12 cellular contexts compared by ENCODE assay signal in the genomic region with DNA sequence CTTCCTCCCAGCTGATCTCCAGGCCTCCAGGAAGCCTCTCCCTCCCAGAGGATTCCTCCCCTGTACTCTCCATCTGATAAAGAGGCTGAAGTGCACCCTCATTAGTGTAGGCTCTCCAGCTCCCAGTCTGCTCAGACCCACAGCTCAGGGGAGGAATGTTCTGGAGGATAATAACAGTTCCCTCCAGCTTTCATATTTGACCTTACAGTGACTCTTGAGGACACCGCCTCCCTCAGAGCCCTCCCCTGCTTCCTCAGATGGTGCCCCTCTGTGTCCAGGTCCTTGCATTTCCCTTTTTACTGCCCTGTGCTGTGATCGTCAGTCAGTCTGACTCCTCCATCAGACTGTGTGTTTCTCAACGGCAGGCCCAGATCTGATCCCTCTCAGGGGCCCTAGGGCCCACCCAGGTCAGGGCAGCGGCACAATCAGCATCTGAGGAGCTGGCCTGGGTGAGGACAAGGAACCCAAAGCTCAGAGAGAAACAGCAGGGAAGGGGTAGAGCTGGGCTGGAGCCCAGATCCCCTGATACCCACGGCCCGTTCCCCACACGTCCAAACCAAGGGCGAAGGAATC. TPM values are rescaled to one million over a fixed set of nuclear protein-coding genes. Genes with fewer than 3 reads are reported as not detected.
A peak's percentile ranks its signal among the peaks of the same experiment; 100 is the strongest.
DNase-seq lines count a peak whose midpoint lies in the region; ATAC-seq and TF ChIP-seq lines count a peak whose summit lies in the region.
"Had no signal": no experiment of that assay in that cellular context is flagged by ENCODE, and none has a peak within 500 bp of the region (broad histone marks: within the 10 kb centered on the region; RNA-seq: fewer than 3 reads in every experiment).

No MANE protein-coding gene starts in this region.

- ATAC-seq in CD4-positive, CD25-positive, alpha-beta regulatory T cell (ENCODE audit: low read depth in 2 of 2) = no peak
- ATAC-seq in GM18517 (IDR thresholded peaks at IDR 0.05; ENCODE audit: unreplicated experiment) = no peak

- peaks cover 10% of the 10 kb centered on the region for H3K27me3 Mint-ChIP-seq in CD4-positive, CD25-positive, alpha-beta regulatory T cell
- peaks cover 23% of the 10 kb centered on the region for H3K27me3 Mint-ChIP-seq in mesothelial cell of epicardium (ENCODE audit: low read depth)

- DNase-seq in CD4-positive, CD25-positive, alpha-beta regulatory T cell = no peak
- DNase-seq in activated CD8-positive, alpha-beta memory T cell treated with anti-CD3 and anti-CD28 coated beads, Interleukin-2, amount 50 U/mL, for 48 hours = peak; percentile 58
- no peak for DNase-seq in mesothelial cell of epicardium (ENCODE audit: low spot score in 2 of 2, unreplicated experiment in 2 of 2)
- DNase-seq in NCI-H524 treated with DMSO at 0.1 percent for 48 hours (lab: John Stamatoyannopoulos, UW) = no peak
- DNase-seq in NCI-H1694 (lab: John Stamatoyannopoulos, UW) = no peak
- DNase-seq in posterior cingulate gyrus = no peak
- DNase-seq: esophagus squamous epithelium, kidney glomerular epithelial cell, NCI-H2171 treated with DMSO at 0.1 percent for 48 hours, stomach had no signal

- intact Hi-C loops in posterior cingulate gyrus (cut with DNase I) = no loop called here

- peak overlapping the region; percentile 37 for H3K9ac ChIP-seq in Loucy (ENCODE audit: low read depth, low read length, poor library complexity, severe bottlenecking)

- peaks cover 7% of the 10 kb centered on the region for H3K36me3 Mint-ChIP-seq in CD4-positive, CD25-positive, alpha-beta regulatory T cell
- H3K36me3 Mint-ChIP-seq in mesothelial cell of epicardium = no peaks in the 10 kb centered on the region

- no peaks in the 10 kb centered on the region for H3K9me3 Mint-ChIP-seq in CD4-positive, CD25-positive, alpha-beta regulatory T cell
- no peaks in the 10 kb centered on the region for H3K9me3 Mint-ChIP-seq in mesothelial cell of epicardium

- peaks cover 14 to 70% (median 35%) of the 10 kb centered on the region in 4 donors for H3K4me1 Mint-ChIP-seq in CD4-positive, CD25-positive, alpha-beta regulatory T cell
- peaks cover 28% of the 10 kb centered on the region for H3K4me1 Mint-ChIP-seq in mesothelial cell of epicardium

- no peaks in the 10 kb centered on the region for H4K20me1 ChIP-seq in Loucy (ENCODE audit: insufficient read depth, low read length, poor library complexity, severe bottlenecking)

- H3K9me2 ChIP-seq in Loucy (replicated peaks; ENCODE audit: low read depth, low read length) = no peaks in the 10 kb centered on the region

- no peaks in the 10 kb centered on the region for H3K36me3 ChIP-seq in CD4-positive, CD25-positive, alpha-beta regulatory T cell (ENCODE audit: control insufficient read depth, insufficient read depth, low read length)
- no peaks in the 10 kb centered on the region for H3K36me3 ChIP-seq in Loucy (ENCODE audit: insufficient read depth, low read length)
- H3K36me3 ChIP-seq: esophagus squamous epithelium, stomach had no signal

- peak overlapping the region; percentile 93 to 95 (median 94) for H3K27ac Mint-ChIP-seq in CD4-positive, CD25-positive, alpha-beta regulatory T cell
- peak overlapping the region; percentile 48 for H3K27ac Mint-ChIP-seq in mesothelial cell of epicardium

- H3K27ac ChIP-seq in CD4-positive, CD25-positive, alpha-beta regulatory T cell (ENCODE audit: insufficient read depth, low read length, poor library complexity, severe bottlenecking) = peak overlapping the region; percentile 92

- H3K4me2 ChIP-seq in Loucy (ENCODE audit: low read depth, low read length, poor library complexity, severe bottlenecking) = no peak overlapping the region

- H3K79me2 ChIP-seq in Loucy (ENCODE audit: insufficient read depth, low read length) = no peaks in the 10 kb centered on the region

- peak overlapping the region; percentile 68 for H3K4me3 ChIP-seq in CD4-positive, CD25-positive, alpha-beta regulatory T cell (ENCODE audit: low read depth, low read length)
- no peak overlapping the region for H3K4me3 ChIP-seq in Loucy (ENCODE audit: low read length, poor library complexity, severe bottlenecking)

- H3K4me1 ChIP-seq in CD4-positive, CD25-positive, alpha-beta regulatory T cell (ENCODE audit: control insufficient read depth, insufficient read depth, low read length, poor library complexity, severe bottlenecking) = peaks cover 51% of the 10 kb centered on the region
- H3K4me1 ChIP-seq in Loucy (ENCODE audit: insufficient read depth, low read length, poor library complexity, severe bottlenecking) = peaks cover 27% of the 10 kb centered on the region

- H3F3A ChIP-seq in Loucy (ENCODE audit: low read depth) = peaks cover under 1% of the 10 kb centered on the region; the same call in 1 of the 2 replicates

- no peaks in the 10 kb centered on the region for H3K9me3 ChIP-seq in CD4-positive, CD25-positive, alpha-beta regulatory T cell (ENCODE audit: control insufficient read depth in 2 of 2, low read length in 2 of 2)
- H3K9me3 ChIP-seq in Loucy (ENCODE audit: insufficient read depth, low read depth, low read length) = no peaks in the 10 kb centered on the region
- H3K9me3 ChIP-seq: esophagus squamous epithelium, stomach had no signal

- no peak for TF ChIP-seq CTCF in Loucy (conservative IDR thresholded peaks at IDR 0.05; ENCODE audit: low read length)
- no peak for TF ChIP-seq CTCF in mesothelial cell of epicardium (IDR thresholded peaks at IDR 0.05; ENCODE audit: unreplicated experiment)

- H3K27me3 ChIP-seq in CD4-positive, CD25-positive, alpha-beta regulatory T cell (ENCODE audit: control insufficient read depth, insufficient read depth, low read length) = no peaks in the 10 kb centered on the region
- no peaks in the 10 kb centered on the region for H3K27me3 ChIP-seq in Loucy (ENCODE audit: insufficient read depth, low read length, poor library complexity, severe bottlenecking)

- peak overlapping the region; percentile 88 for H2AFZ ChIP-seq in Loucy (ENCODE audit: low read length)

- peak overlapping the region; percentile 77 to 91 (median 86) for H3K4me3 Mint-ChIP-seq in CD4-positive, CD25-positive, alpha-beta regulatory T cell
- peak overlapping the region; percentile 42 for H3K4me3 Mint-ChIP-seq in mesothelial cell of epicardium

RNA-seq across cellular contexts. Expression of a gene that starts 1.1 kb away (rescaled TPM):
- total RNA-seq in CD4-positive, CD25-positive, alpha-beta regulatory T cell = 27.2 TPM
- polyA plus RNA-seq in CD4-positive, CD25-positive, alpha-beta regulatory T cell = 1 to 10 TPM; 4.3 to 8.0 (median 5.8) TPM
- total RNA-seq in mesothelial cell of epicardium = 0.99 to 1.4 TPM (median 1.4 TPM) in 3 replicates

RNA-seq across cellular contexts. Expression of a gene that starts 29.7 kb away (rescaled TPM):
- total RNA-seq in CD4-positive, CD25-positive, alpha-beta regulatory T cell = 12.3 TPM
- polyA plus RNA-seq in CD4-positive, CD25-positive, alpha-beta regulatory T cell = 10 to 100 TPM; 31.8 to 43.5 (median 36.0) TPM
- 57.7 to 62.6 TPM (median 61.8 TPM) in 3 replicates for total RNA-seq in mesothelial cell of epicardium

Comparison
In these comparisons a context has a peak if more than half of its experiments do, and no peak if none do; other contexts are left out.
1. RNA of a gene that starts 1.1 kb away (total RNA-seq): 27.2 TPM in CD4-positive, CD25-positive, alpha-beta regulatory T cell (single experiment); 0.99 to 1.4 TPM in mesothelial cell of epicardium; every median in the first group is over 10 times any median in the second.